ENCODE assay signal across 20 cellular contexts in genomic region chr12:21614510-21614909, GRCh38. TPM values are rescaled to one million over a fixed set of nuclear protein-coding genes. Genes with fewer than 3 reads are reported as not detected.
DNase-seq lines count a peak whose midpoint lies in the region; ATAC-seq and TF ChIP-seq lines count a peak whose summit lies in the region.
"Had no signal": no experiment of that assay in that cellular context is flagged by ENCODE, and none has a peak within 500 bp of the region (broad histone marks: within the 10 kb centered on the region; RNA-seq: fewer than 3 reads in every experiment).

No MANE protein-coding gene starts in this region.

- peak overlapping the region; percentile 76 for H3K4me3 ChIP-seq in CD4-positive, CD25-positive, alpha-beta regulatory T cell (ENCODE audit: low read depth, low read length)
- H3K4me3 ChIP-seq in HL-60 (replicated peaks; ENCODE audit: insufficient read depth, low read length) (no peak overlapping the region), vagina (no peak overlapping the region)
- H3K4me3 ChIP-seq: BLaER1, gastrocnemius medialis, upper lobe of left lung had no signal

- no peaks in the 10 kb centered on the region for H3K36me3 ChIP-seq in CD4-positive, CD25-positive, alpha-beta regulatory T cell (ENCODE audit: control insufficient read depth, insufficient read depth, low read length)
- H3K36me3 ChIP-seq in vagina = no peaks in the 10 kb centered on the region
- H3K36me3 ChIP-seq: BLaER1, brain microvascular endothelial cell, gastrocnemius medialis, upper lobe of left lung had no signal

- peak in 2 of 3 donors; percentile 54 to 71 for DNase-seq in CD4-positive, CD25-positive, alpha-beta regulatory T cell
- DNase-seq in HL-60 (ENCODE audit: low read depth in 1 of 2, low spot score in 1 of 2) (no peak), progenitor cell of endocrine pancreas (ENCODE audit: low spot score, unreplicated experiment) (no peak), vagina (ENCODE audit: extremely low spot score in 2 of 2) (no peak)
- DNase-seq in activated naive CD8-positive, alpha-beta T cell treated with anti-CD3 and anti-CD28 coated beads, Interleukin-2, amount 10 ng/mL, durations not matched to agents 7 days and 5 days = no peak
- DNase-seq: activated gamma-delta T cell; brain microvascular endothelial cell; DMS53; gastrocnemius medialis; NCI-H1436 treated with DMSO at 0.1 percent for 48 hours; NCI-H226; SHP77 treated with DMSO at 0.1 percent for 48 hours; stimulated activated CD4-positive, alpha-beta T cell treated with anti-CD3 and anti-CD28 coated beads, Interleukin-12 subunit alpha, Interleukin-12 subunit beta, amount 100 ng/mL, for 4 hours; T1000; upper lobe of left lung had no signal

- H3K9me3 Mint-ChIP-seq in CD4-positive, CD25-positive, alpha-beta regulatory T cell = peaks cover 0 to 11% (median 2%) of the 10 kb centered on the region in 7 donors
- peaks cover 5% of the 10 kb centered on the region for H3K9me3 Mint-ChIP-seq in T-helper 1 cell treated with Interleukin-12 subunit alpha and Interleukin-12 subunit beta and Interleukin-4 antibody, amounts not matched to agents 30 μg/mL and 1 μg/mL, for 36 hours
- no peaks in the 10 kb centered on the region for H3K9me3 Mint-ChIP-seq in activated naive CD8-positive, alpha-beta T cell treated with anti-CD3 and anti-CD28 coated beads, Interleukin-2, amount 10 ng/mL, durations not matched to agents 7 days and 5 days
- no peaks in the 10 kb centered on the region for H3K9me3 Mint-ChIP-seq in progenitor cell of endocrine pancreas (ENCODE audit: low read depth)

- H3K27me3 ChIP-seq in CD4-positive, CD25-positive, alpha-beta regulatory T cell (ENCODE audit: control insufficient read depth, insufficient read depth, low read length) = no peaks in the 10 kb centered on the region
- H3K27me3 ChIP-seq in HL-60 (ENCODE audit: insufficient read depth, poor library complexity, severe bottlenecking) (no peaks in the 10 kb centered on the region), vagina (no peaks in the 10 kb centered on the region)
- H3K27me3 ChIP-seq: BLaER1, brain microvascular endothelial cell, gastrocnemius medialis, upper lobe of left lung had no signal

- H3K4me1 Mint-ChIP-seq in CD4-positive, CD25-positive, alpha-beta regulatory T cell = peaks cover 38 to 72% (median 54%) of the 10 kb centered on the region in 4 donors
- peaks cover 34% of the 10 kb centered on the region for H3K4me1 Mint-ChIP-seq in T-helper 1 cell treated with Interleukin-12 subunit alpha and Interleukin-12 subunit beta and Interleukin-4 antibody, amounts not matched to agents 30 μg/mL and 1 μg/mL, for 36 hours (ENCODE audit: low read depth)
- H3K4me1 Mint-ChIP-seq in activated naive CD8-positive, alpha-beta T cell treated with anti-CD3 and anti-CD28 coated beads, Interleukin-2, amount 10 ng/mL, durations not matched to agents 7 days and 5 days = peaks cover 27% of the 10 kb centered on the region
- H3K4me1 Mint-ChIP-seq in progenitor cell of endocrine pancreas (ENCODE audit: low read depth) = peaks cover 4% of the 10 kb centered on the region

- ATAC-seq in CD4-positive, CD25-positive, alpha-beta regulatory T cell (ENCODE audit: low read depth in 2 of 2) = peak; percentile 73 to 74
- ATAC-seq in activated naive CD8-positive, alpha-beta T cell treated with anti-CD3 and anti-CD28 coated beads, Interleukin-2, amount 10 ng/mL, durations not matched to agents 7 days and 5 days (ENCODE audit: low read depth) = peak; percentile 60
- ATAC-seq in GM18502 (IDR thresholded peaks at IDR 0.05; ENCODE audit: poor library complexity, unreplicated experiment) = no peak
- ATAC-seq in HG02938 (IDR thresholded peaks at IDR 0.05; ENCODE audit: unreplicated experiment) = no peak
- ATAC-seq: gastrocnemius medialis had no signal

- TF ChIP-seq POLR2A in vagina (IDR thresholded peaks at IDR 0.05) = no peak

- H3K9me3 ChIP-seq in CD4-positive, CD25-positive, alpha-beta regulatory T cell (ENCODE audit: control insufficient read depth in 2 of 2, low read length in 2 of 2) = no peaks in the 10 kb centered on the region
- no peaks in the 10 kb centered on the region for H3K9me3 ChIP-seq in vagina
- H3K9me3 ChIP-seq: BLaER1, gastrocnemius medialis, upper lobe of left lung had no signal

- peaks cover 42% of the 10 kb centered on the region for H3K4me1 ChIP-seq in CD4-positive, CD25-positive, alpha-beta regulatory T cell (ENCODE audit: control insufficient read depth, insufficient read depth, low read length, poor library complexity, severe bottlenecking)
- H3K4me1 ChIP-seq in vagina = peaks cover 6% of the 10 kb centered on the region
- H3K4me1 ChIP-seq: BLaER1 had no signal

- peaks cover 4% of the 10 kb centered on the region for H3K27me3 Mint-ChIP-seq in CD4-positive, CD25-positive, alpha-beta regulatory T cell
- no peaks in the 10 kb centered on the region for H3K27me3 Mint-ChIP-seq in T-helper 1 cell treated with Interleukin-12 subunit alpha and Interleukin-12 subunit beta and Interleukin-4 antibody, amounts not matched to agents 30 μg/mL and 1 μg/mL, for 36 hours (ENCODE audit: low read depth)
- H3K27me3 Mint-ChIP-seq in activated naive CD8-positive, alpha-beta T cell treated with anti-CD3 and anti-CD28 coated beads, Interleukin-2, amount 10 ng/mL, durations not matched to agents 7 days and 5 days = no peaks in the 10 kb centered on the region
- no peaks in the 10 kb centered on the region for H3K27me3 Mint-ChIP-seq in progenitor cell of endocrine pancreas

- peak overlapping the region; percentile 71 for H3K27ac ChIP-seq in CD4-positive, CD25-positive, alpha-beta regulatory T cell (ENCODE audit: insufficient read depth, low read length, poor library complexity, severe bottlenecking)
- H3K27ac ChIP-seq in HL-60 (replicated peaks) = peak overlapping the region; percentile 27
- no peak overlapping the region for H3K27ac ChIP-seq in vagina
- H3K27ac ChIP-seq: BLaER1, brain microvascular endothelial cell, gastrocnemius medialis had no signal

- H3K27ac Mint-ChIP-seq in CD4-positive, CD25-positive, alpha-beta regulatory T cell = peak overlapping the region; percentile 90 to 98 (median 91)
- H3K27ac Mint-ChIP-seq in T-helper 1 cell treated with Interleukin-12 subunit alpha and Interleukin-12 subunit beta and Interleukin-4 antibody, amounts not matched to agents 30 μg/mL and 1 μg/mL, for 36 hours = peak overlapping the region; percentile 19
- H3K27ac Mint-ChIP-seq in activated naive CD8-positive, alpha-beta T cell treated with anti-CD3 and anti-CD28 coated beads, Interleukin-2, amount 10 ng/mL, durations not matched to agents 7 days and 5 days = peak overlapping the region; percentile 57
- H3K27ac Mint-ChIP-seq in progenitor cell of endocrine pancreas = no peak overlapping the region

- TF ChIP-seq CTCF in HL-60 (IDR thresholded peaks at IDR 0.05; ENCODE audit: insufficient read depth, low read length) (no peak), progenitor cell of endocrine pancreas (IDR thresholded peaks at IDR 0.05; ENCODE audit: unreplicated experiment) (no peak), vagina (IDR thresholded peaks at IDR 0.05) (no peak)

- H3K4me3 Mint-ChIP-seq in CD4-positive, CD25-positive, alpha-beta regulatory T cell = peak overlapping the region; percentile 52 to 91 (median 80)
- peak overlapping the region; percentile 61 for H3K4me3 Mint-ChIP-seq in T-helper 1 cell treated with Interleukin-12 subunit alpha and Interleukin-12 subunit beta and Interleukin-4 antibody, amounts not matched to agents 30 μg/mL and 1 μg/mL, for 36 hours
- H3K4me3 Mint-ChIP-seq in activated naive CD8-positive, alpha-beta T cell treated with anti-CD3 and anti-CD28 coated beads, Interleukin-2, amount 10 ng/mL, durations not matched to agents 7 days and 5 days = peak overlapping the region; percentile 19
- no peak overlapping the region for H3K4me3 Mint-ChIP-seq in progenitor cell of endocrine pancreas (ENCODE audit: low read depth)

- H3K36me3 Mint-ChIP-seq in CD4-positive, CD25-positive, alpha-beta regulatory T cell = peaks cover 14% of the 10 kb centered on the region
- H3K36me3 Mint-ChIP-seq in T-helper 1 cell treated with Interleukin-12 subunit alpha and Interleukin-12 subunit beta and Interleukin-4 antibody, amounts not matched to agents 30 μg/mL and 1 μg/mL, for 36 hours (ENCODE audit: low read depth) = peaks cover 5% of the 10 kb centered on the region
- H3K36me3 Mint-ChIP-seq in activated naive CD8-positive, alpha-beta T cell treated with anti-CD3 and anti-CD28 coated beads, Interleukin-2, amount 10 ng/mL, durations not matched to agents 7 days and 5 days = peaks cover 3% of the 10 kb centered on the region
- H3K36me3 Mint-ChIP-seq in progenitor cell of endocrine pancreas (ENCODE audit: insufficient read depth) = no peaks in the 10 kb centered on the region

- POLR2A ChIA-PET in activated naive CD8-positive, alpha-beta T cell treated with anti-CD3 and anti-CD28 coated beads, Interleukin-2, amount 10 ng/mL, durations not matched to agents 7 days and 5 days (lab: Charles Lee) = no interaction called here

- intact Hi-C loops in vagina (cut with DNase I) = no loop called here

RNA-seq across cellular contexts. Expression of gene GYS2, which starts 9.9 kb away (rescaled TPM):
- total RNA-seq in CD4-positive, CD25-positive, alpha-beta regulatory T cell = not detected
- under 1 TPM in 2 of 4 donors, not detected in 2; 0.08 to 0.09 TPM for polyA plus RNA-seq in CD4-positive, CD25-positive, alpha-beta regulatory T cell
- total RNA-seq in activated naive CD8-positive, alpha-beta T cell treated with anti-CD3 and anti-CD28 coated beads, Interleukin-2, amount 10 ng/mL, durations not matched to agents 7 days and 5 days = under 1 TPM; 0.14 to 0.17 TPM
- total RNA-seq in progenitor cell of endocrine pancreas = not detected in 2 replicates
- 0.98 TPM for total RNA-seq in vagina
- total RNA-seq: epithelial cell of proximal tubule had no signal

RNA-seq across cellular contexts. Expression of gene LDHB, which starts 43.1 kb away (rescaled TPM):
- total RNA-seq in CD4-positive, CD25-positive, alpha-beta regulatory T cell = 602 TPM
- 1,000 to 10,000 TPM; 1,925 to 2,327 (median 2,062) TPM for polyA plus RNA-seq in CD4-positive, CD25-positive, alpha-beta regulatory T cell
- 100 to 1,000 TPM; 911 to 954 TPM for total RNA-seq in activated naive CD8-positive, alpha-beta T cell treated with anti-CD3 and anti-CD28 coated beads, Interleukin-2, amount 10 ng/mL, durations not matched to agents 7 days and 5 days
- total RNA-seq in progenitor cell of endocrine pancreas (1,628 and 1,645 TPM in 2 replicates), vagina (183 TPM)

Comparison
In these comparisons a context has a peak if more than half of its experiments do, and no peak if none do; other contexts are left out.
1. ATAC-seq: peak in CD4-positive, CD25-positive, alpha-beta regulatory T cell (2 of 2) and activated naive CD8-positive, alpha-beta T cell treated with anti-CD3 and anti-CD28 coated beads, Interleukin-2, amount 10 ng/mL, durations not matched to agents 7 days and 5 days (single experiment); none in GM18502 (single experiment) and HG02938 (single experiment).
2. DNase-seq: peak in CD4-positive, CD25-positive, alpha-beta regulatory T cell (2 of 3); none in HL-60 (0 of 2), activated naive CD8-positive, alpha-beta T cell treated with anti-CD3 and anti-CD28 coated beads, Interleukin-2, amount 10 ng/mL, durations not matched to agents 7 days and 5 days (single experiment), progenitor cell of endocrine pancreas (single experiment) and vagina (0 of 2).